1 cellular context compared by ENCODE assay signal in genomic region chr15:55907797-55908196, GRCh38.
TF ChIP-seq lines count a peak whose summit lies in the region.

No MANE protein-coding gene starts in this region.

TF ChIP-seq in A549, 52 proteins besides CTCF, POLR2A, EP300 and RAD21 (continued from another document):
- TF ChIP-seq ELK1 (IDR thresholded peaks at IDR 0.05; ENCODE audit: low read depth, low read length) = no peak
- TF ChIP-seq HES2 (IDR thresholded peaks at IDR 0.05) = no peak
- TF ChIP-seq NFE2L2 (conservative IDR thresholded peaks at IDR 0.05; ENCODE audit: low read length) = no peak
- no peak for TF ChIP-seq HOXB13 (CRISPR knock-in tag; IDR thresholded peaks at IDR 0.05; ENCODE audit: low read depth)
- TF ChIP-seq ZC3H11A (IDR thresholded peaks at IDR 0.05) = no peak
- TF ChIP-seq CEBPB (IDR thresholded peaks at IDR 0.05) = peak in 1 of 2 experiments; percentile 78; a peak in 2 of 4 replicates
- TF ChIP-seq ZSCAN20 (CRISPR knock-in tag; IDR thresholded peaks at IDR 0.05) = no peak
- TF ChIP-seq REST (IDR thresholded peaks at IDR 0.05) = no peak
- no peak for TF ChIP-seq RARB (CRISPR knock-in tag; IDR thresholded peaks at IDR 0.05)
- TF ChIP-seq NR3C1 (IDR thresholded peaks at IDR 0.05) = no peak
- TF ChIP-seq HMGXB4 (CRISPR knock-in tag; IDR thresholded peaks at IDR 0.05; ENCODE audit: borderline replicate concordance) = no peak
- TF ChIP-seq CHD2 (IDR thresholded peaks at IDR 0.05; ENCODE audit: low read length, partially characterized antibody) = no peak
- TF ChIP-seq TP53 (CRISPR knock-in tag; IDR thresholded peaks at IDR 0.05) = no peak
- no peak for TF ChIP-seq HEYL (CRISPR knock-in tag; IDR thresholded peaks at IDR 0.05)
- TF ChIP-seq BHLHE40 (IDR thresholded peaks at IDR 0.05; ENCODE audit: low read depth, low read length) = no peak
- TF ChIP-seq KDM1A (IDR thresholded peaks at IDR 0.05; ENCODE audit: low read depth) = no peak
- TF ChIP-seq CBX2 (IDR thresholded peaks at IDR 0.05; ENCODE audit: borderline replicate concordance, low read depth) = no peak
- TF ChIP-seq CBX8 (IDR thresholded peaks at IDR 0.05) = no peak
- TF ChIP-seq HDAC2 (IDR thresholded peaks at IDR 0.05) = no peak
- TF ChIP-seq MAZ (IDR thresholded peaks at IDR 0.05; ENCODE audit: borderline replicate concordance, low read depth, low read length) = no peak
- no peak for TF ChIP-seq NPAS2 (CRISPR knock-in tag; IDR thresholded peaks at IDR 0.05; ENCODE audit: borderline replicate concordance)
- TF ChIP-seq JUNB (IDR thresholded peaks at IDR 0.05) = peak; percentile 99
- TF ChIP-seq RCOR1 (IDR thresholded peaks at IDR 0.05; ENCODE audit: low read depth, low read length) = no peak
- TF ChIP-seq POLR2AphosphoS2 (conservative IDR thresholded peaks at IDR 0.05; ENCODE audit: low read length) = no peak
- TF ChIP-seq RNF2 (IDR thresholded peaks at IDR 0.05; ENCODE audit: borderline replicate concordance, low read depth) = no peak
- TF ChIP-seq ZFP36 (IDR thresholded peaks at IDR 0.05; ENCODE audit: borderline replicate concordance, partially characterized antibody) = peak; percentile 2
- TF ChIP-seq RFX5 (IDR thresholded peaks at IDR 0.05) = no peak
- no peak for TF ChIP-seq ZNF302 (CRISPR knock-in tag; IDR thresholded peaks at IDR 0.05)
- TF ChIP-seq TFCP2L1 (CRISPR knock-in tag; IDR thresholded peaks at IDR 0.05) = no peak
- TF ChIP-seq SREBF2 (IDR thresholded peaks at IDR 0.05) = no peak
- TF ChIP-seq BCL3 (IDR thresholded peaks at IDR 0.05) = peak; percentile 57; the same call in 1 of the 3 replicates
- TF ChIP-seq EHF (CRISPR knock-in tag; IDR thresholded peaks at IDR 0.05) = no peak
- TF ChIP-seq MAX (IDR thresholded peaks at IDR 0.05) = peak; percentile 76
- no peak for TF ChIP-seq MYC (IDR thresholded peaks at IDR 0.05; ENCODE audit: borderline replicate concordance, low read length)
- no peak for TF ChIP-seq FOSB (CRISPR knock-in tag; IDR thresholded peaks at IDR 0.05)
- no peak for TF ChIP-seq EHMT2 (IDR thresholded peaks at IDR 0.05; ENCODE audit: low read depth)
- peak; percentile 95 to 96 for TF ChIP-seq JUN (IDR thresholded peaks at IDR 0.05)
- peak; percentile 1 for TF ChIP-seq MAFK (IDR thresholded peaks at IDR 0.05; ENCODE audit: partially characterized antibody)
- no peak for TF ChIP-seq USF2 (IDR thresholded peaks at IDR 0.05)
- TF ChIP-seq SMC3 (IDR thresholded peaks at IDR 0.05) = peak; percentile 25; the same call in 1 of the 3 replicates
- TF ChIP-seq HOXB5 (CRISPR knock-in tag; IDR thresholded peaks at IDR 0.05) = 0 out of 2 replicates have a peak, but pooled peaks have one; percentile 15
- no peak for TF ChIP-seq ESRRA (IDR thresholded peaks at IDR 0.05; ENCODE audit: borderline replicate concordance, low read length)
- TF ChIP-seq PHF8 (IDR thresholded peaks at IDR 0.05; ENCODE audit: borderline replicate concordance, low read depth) = no peak
- TF ChIP-seq PBX3 (IDR thresholded peaks at IDR 0.05) = 0 out of 2 replicates have a peak, but pooled peaks have one; percentile 78
- no peak for TF ChIP-seq ATOH8 (CRISPR knock-in tag; IDR thresholded peaks at IDR 0.05; ENCODE audit: low read depth)
